1 cellular context compared by ENCODE assay signal in the genomic region with DNA sequence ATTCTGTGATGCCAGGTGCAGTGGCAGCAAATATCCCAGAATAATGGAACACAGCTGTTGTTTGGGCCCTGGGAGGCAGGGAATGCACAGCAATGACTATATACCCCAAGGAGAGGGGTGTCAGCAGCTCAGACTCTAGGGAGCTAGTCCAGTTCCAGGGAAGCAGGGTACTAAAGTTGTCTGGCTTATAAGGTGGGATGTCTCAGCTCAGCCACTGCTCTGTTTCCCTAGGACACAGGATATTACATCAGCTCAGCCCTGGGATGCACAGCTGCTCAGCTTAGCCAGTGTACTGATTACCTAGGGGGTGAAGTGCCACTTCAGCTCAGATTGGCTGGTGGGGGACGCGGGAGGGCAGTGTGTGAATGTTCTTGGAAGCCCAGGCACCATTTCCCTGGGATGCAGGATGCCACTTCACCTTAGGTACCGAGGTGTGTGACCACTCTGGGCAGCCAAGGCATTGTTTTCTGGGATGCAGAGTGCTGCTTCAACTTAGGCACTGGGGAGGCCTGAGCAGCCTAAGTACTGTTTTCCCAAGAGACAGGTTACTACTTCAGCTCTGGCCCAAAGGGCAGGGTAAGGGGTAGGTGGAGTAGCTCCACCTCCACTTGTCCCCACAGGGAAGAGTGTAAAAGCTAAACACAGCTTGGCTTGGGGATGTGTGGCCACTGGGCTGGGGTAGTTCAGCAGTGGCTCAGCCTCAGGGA.
TF ChIP-seq lines count a peak whose summit lies in the region.

No MANE protein-coding gene starts in this region.

TF ChIP-seq in K562, 482 proteins besides CTCF, POLR2A, EP300 and RAD21:
- peak; percentile 56; the same call in 1 of the 2 replicates for TF ChIP-seq CEBPG (CRISPR knock-in tag; IDR thresholded peaks at IDR 0.05)
- TF ChIP-seq CEBPG (tag; conservative IDR thresholded peaks at IDR 0.05 in 1 of 2, IDR thresholded peaks at IDR 0.05 in 1 of 2), result no peak
- TF ChIP-seq L3MBTL2 (IDR thresholded peaks at IDR 0.05), result no peak
